Comparison of ENCODE assay signal across 1 cellular context in genomic region chr3:113741086-113741485, GRCh38.
TF ChIP-seq lines count a peak whose summit lies in the region.

No MANE protein-coding gene starts in this region.

TF ChIP-seq in GM23338, 12 proteins besides CTCF, POLR2A, EP300 and RAD21 (continued from another document):
- TF ChIP-seq ZNF114 (CRISPR knock-in tag; IDR thresholded peaks at IDR 0.05) (no peak), POLR2AphosphoS5 (IDR thresholded peaks at IDR 0.05; ENCODE audit: low read depth) (no peak), CREB1 (CRISPR knock-in tag; IDR thresholded peaks at IDR 0.05; ENCODE audit: low read depth) (no peak), NANOG (IDR thresholded peaks at IDR 0.05; ENCODE audit: borderline replicate concordance) (no peak), EZH2phosphoT487 (IDR thresholded peaks at IDR 0.05; ENCODE audit: unreplicated experiment) (no peak), STAT1 (IDR thresholded peaks at IDR 0.05; ENCODE audit: unreplicated experiment) (no peak), ETS1 (IDR thresholded peaks at IDR 0.05) (no peak), REST (IDR thresholded peaks at IDR 0.05; ENCODE audit: unreplicated experiment) (no peak), JUNB (IDR thresholded peaks at IDR 0.05; ENCODE audit: unreplicated experiment) (no peak)
- TF ChIP-seq, protein P1, sequence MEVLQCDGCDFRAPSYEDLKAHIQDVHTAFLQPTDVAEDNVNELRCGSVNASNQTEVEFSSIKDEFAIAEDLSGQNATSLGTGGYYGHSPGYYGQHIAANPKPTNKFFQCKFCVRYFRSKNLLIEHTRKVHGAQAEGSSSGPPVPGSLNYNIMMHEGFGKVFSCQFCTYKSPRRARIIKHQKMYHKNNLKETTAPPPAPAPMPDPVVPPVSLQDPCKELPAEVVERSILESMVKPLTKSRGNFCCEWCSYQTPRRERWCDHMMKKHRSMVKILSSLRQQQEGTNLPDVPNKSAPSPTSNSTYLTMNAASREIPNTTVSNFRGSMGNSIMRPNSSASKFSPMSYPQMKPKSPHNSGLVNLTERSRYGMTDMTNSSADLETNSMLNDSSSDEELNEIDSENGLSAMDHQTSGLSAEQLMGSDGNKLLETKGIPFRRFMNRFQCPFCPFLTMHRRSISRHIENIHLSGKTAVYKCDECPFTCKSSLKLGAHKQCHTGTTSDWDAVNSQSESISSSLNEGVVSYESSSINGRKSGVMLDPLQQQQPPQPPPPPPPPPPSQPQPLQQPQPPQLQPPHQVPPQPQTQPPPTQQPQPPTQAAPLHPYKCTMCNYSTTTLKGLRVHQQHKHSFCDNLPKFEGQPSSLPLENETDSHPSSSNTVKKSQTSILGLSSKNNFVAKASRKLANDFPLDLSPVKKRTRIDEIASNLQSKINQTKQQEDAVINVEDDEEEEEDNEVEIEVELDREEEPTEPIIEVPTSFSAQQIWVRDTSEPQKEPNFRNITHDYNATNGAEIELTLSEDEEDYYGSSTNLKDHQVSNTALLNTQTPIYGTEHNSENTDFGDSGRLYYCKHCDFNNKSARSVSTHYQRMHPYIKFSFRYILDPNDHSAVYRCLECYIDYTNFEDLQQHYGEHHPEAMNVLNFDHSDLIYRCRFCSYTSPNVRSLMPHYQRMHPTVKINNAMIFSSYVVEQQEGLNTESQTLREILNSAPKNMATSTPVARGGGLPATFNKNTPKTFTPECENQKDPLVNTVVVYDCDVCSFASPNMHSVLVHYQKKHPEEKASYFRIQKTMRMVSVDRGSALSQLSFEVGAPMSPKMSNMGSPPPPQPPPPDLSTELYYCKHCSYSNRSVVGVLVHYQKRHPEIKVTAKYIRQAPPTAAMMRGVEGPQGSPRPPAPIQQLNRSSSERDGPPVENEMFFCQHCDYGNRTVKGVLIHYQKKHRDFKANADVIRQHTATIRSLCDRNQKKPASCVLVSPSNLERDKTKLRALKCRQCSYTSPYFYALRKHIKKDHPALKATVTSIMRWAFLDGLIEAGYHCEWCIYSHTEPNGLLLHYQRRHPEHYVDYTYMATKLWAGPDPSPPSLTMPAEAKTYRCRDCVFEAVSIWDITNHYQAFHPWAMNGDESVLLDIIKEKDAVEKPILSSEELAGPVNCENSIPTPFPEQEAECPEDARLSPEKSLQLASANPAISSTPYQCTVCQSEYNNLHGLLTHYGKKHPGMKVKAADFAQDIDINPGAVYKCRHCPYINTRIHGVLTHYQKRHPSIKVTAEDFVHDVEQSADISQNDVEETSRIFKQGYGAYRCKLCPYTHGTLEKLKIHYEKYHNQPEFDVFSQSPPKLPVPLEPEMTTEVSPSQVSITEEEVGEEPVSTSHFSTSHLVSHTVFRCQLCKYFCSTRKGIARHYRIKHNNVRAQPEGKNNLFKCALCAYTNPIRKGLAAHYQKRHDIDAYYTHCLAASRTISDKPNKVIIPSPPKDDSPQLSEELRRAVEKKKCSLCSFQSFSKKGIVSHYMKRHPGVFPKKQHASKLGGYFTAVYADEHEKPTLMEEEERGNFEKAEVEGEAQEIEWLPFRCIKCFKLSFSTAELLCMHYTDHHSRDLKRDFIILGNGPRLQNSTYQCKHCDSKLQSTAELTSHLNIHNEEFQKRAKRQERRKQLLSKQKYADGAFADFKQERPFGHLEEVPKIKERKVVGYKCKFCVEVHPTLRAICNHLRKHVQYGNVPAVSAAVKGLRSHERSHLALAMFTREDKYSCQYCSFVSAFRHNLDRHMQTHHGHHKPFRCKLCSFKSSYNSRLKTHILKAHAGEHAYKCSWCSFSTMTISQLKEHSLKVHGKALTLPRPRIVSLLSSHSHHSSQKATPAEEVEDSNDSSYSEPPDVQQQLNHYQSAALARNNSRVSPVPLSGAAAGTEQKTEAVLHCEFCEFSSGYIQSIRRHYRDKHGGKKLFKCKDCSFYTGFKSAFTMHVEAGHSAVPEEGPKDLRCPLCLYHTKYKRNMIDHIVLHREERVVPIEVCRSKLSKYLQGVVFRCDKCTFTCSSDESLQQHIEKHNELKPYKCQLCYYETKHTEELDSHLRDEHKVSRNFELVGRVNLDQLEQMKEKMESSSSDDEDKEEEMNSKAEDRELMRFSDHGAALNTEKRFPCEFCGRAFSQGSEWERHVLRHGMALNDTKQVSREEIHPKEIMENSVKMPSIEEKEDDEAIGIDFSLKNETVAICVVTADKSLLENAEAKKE (CRISPR knock-in tag; IDR thresholded peaks at IDR 0.05): no peak
